In genomic region chr15:30625436-30626193, GRCh38 we compare ENCODE assay signal across 8 cellular contexts.
DNase-seq lines count a peak whose midpoint lies in the region; ATAC-seq and TF ChIP-seq lines count a peak whose summit lies in the region.
"Not testable (repeated sequence)": the region's sequence is repeated elsewhere in the genome, so short reads cannot be mapped to it uniquely, and the experiment has no call there.

Gene ARHGAP11B (plus strand): TSS chr15:30626128.

- H3K4me3 Mint-ChIP-seq in T-helper 17 cell, result peak within 1 kb of the TSS; percentile 99

- H3K27ac ChIP-seq in ascending aorta, result peak within 1 kb of the TSS; percentile 74 to 83
- peak within 1 kb of the TSS; percentile 82 for H3K27ac ChIP-seq in neural cell (ENCODE audit: low read length)

- not testable (repeated sequence) for H3K36me3 ChIP-seq in ascending aorta; neural cell (ENCODE audit: insufficient read depth, low read length)

- not testable (repeated sequence) for H4K20me1 ChIP-seq in neural cell (ENCODE audit: insufficient read depth)

- H3K36me3 Mint-ChIP-seq in T-helper 17 cell (ENCODE audit: low read depth), result not testable (repeated sequence)

- peak within 1 kb of the TSS; percentile 51 for H2AFZ ChIP-seq in neural cell (ENCODE audit: low read depth, low read length)

- peak; percentile 95 for ATAC-seq in GM19467 (IDR thresholded peaks at IDR 0.05; ENCODE audit: unreplicated experiment)
- peak; percentile 94 for ATAC-seq in HG03439 (IDR thresholded peaks at IDR 0.05; ENCODE audit: unreplicated experiment)
- peak; percentile 96 for ATAC-seq in T-helper 17 cell

- not testable (repeated sequence) for H3K27me3 Mint-ChIP-seq in T-helper 17 cell

- peak in 2 of 3 experiments; percentile 13 to 18 for TF ChIP-seq CTCF in ascending aorta (IDR thresholded peaks at IDR 0.05)
- not testable (repeated sequence) for TF ChIP-seq CTCF in neural cell (IDR thresholded peaks at IDR 0.05; ENCODE audit: poor library complexity, severe bottlenecking)

- H3K27me3 ChIP-seq in ascending aorta; neural cell (ENCODE audit: insufficient read depth, low read depth, low read length): not testable (repeated sequence)

- not testable (repeated sequence) for TF ChIP-seq RAD21 in neural cell (conservative IDR thresholded peaks at IDR 0.05)

- H3K27ac Mint-ChIP-seq in T-helper 17 cell, result peak within 1 kb of the TSS; percentile 97

- H3K4me2 ChIP-seq in neural cell (ENCODE audit: low read length), result not testable (repeated sequence)

- H3F3A ChIP-seq in neural cell (ENCODE audit: insufficient read depth, low read length, poor library complexity, severe bottlenecking), result not testable (repeated sequence)

- H3K79me2 ChIP-seq in neural cell (replicated peaks; ENCODE audit: insufficient read depth, low read length), result not testable (repeated sequence)

- not testable (repeated sequence) for H3K9me2 ChIP-seq in neural cell (ENCODE audit: insufficient read depth, low read length)

- H3K4me1 Mint-ChIP-seq in T-helper 17 cell, result peaks cover 15% of the 10 kb centered on the region

- intact Hi-C loops in ascending aorta (cut with DNase I); head of caudate nucleus (cut with DNase I): not testable (repeated sequence)

- H3K4me3 ChIP-seq in ascending aorta (peak within 1 kb of the TSS; percentile 59 to 76), neural cell (ENCODE audit: low read length) (peak within 1 kb of the TSS; percentile 65)

- DNase-seq in CMK (ENCODE audit: low read depth), result peak; percentile 91
- DNase-seq in T-helper 17 cell, result peak; percentile 90 to 94 (median 92)
- peak; percentile 84 to 95 for DNase-seq in ascending aorta (ENCODE audit: low spot score in 2 of 2)
- DNase-seq in head of caudate nucleus, result peak; percentile 89 to 98 (median 94)
- peak; percentile 95 for DNase-seq in stimulated activated CD8-positive, alpha-beta memory T cell treated with anti-CD3 and anti-CD28 coated beads, Interleukin-4, amount 100 ng/mL, for 48 hours

- H3K4me1 ChIP-seq in ascending aorta, result not testable (repeated sequence)

- H3K9ac ChIP-seq in neural cell (ENCODE audit: low read length), result peak within 1 kb of the TSS; percentile 70

- H3K9me3 ChIP-seq in T-helper 17 cell (ENCODE audit: control insufficient read depth, low read length, poor library complexity, severe bottlenecking); ascending aorta; neural cell (ENCODE audit: low read length): not testable (repeated sequence)

- peak; percentile 24 for TF ChIP-seq EP300 in neural cell (conservative IDR thresholded peaks at IDR 0.05; ENCODE audit: poor library complexity, severe bottlenecking)

TF ChIP-seq in neural cell, 6 proteins besides CTCF, POLR2A, EP300 and RAD21:
- TF ChIP-seq SMC3 (conservative IDR thresholded peaks at IDR 0.05; ENCODE audit: poor library complexity) (peak; percentile 15), POLR2AphosphoS5 (IDR thresholded peaks at IDR 0.05) (peak; percentile 20), MXI1 (conservative IDR thresholded peaks at IDR 0.05; ENCODE audit: poor library complexity, severe bottlenecking) (peak; percentile 97)

Comparison
In these comparisons a context has a peak if more than half of its experiments do, and no peak if none do; other contexts are left out.
1. Peak in every context shown above with its lines: DNase-seq, ATAC-seq, H3K4me3 ChIP-seq and H3K27ac ChIP-seq.